Comparison of ENCODE assay signal across 23 cellular contexts in genomic region chr4:3254302-3255131, GRCh38. TPM values are rescaled to one million over a fixed set of nuclear protein-coding genes. Genes with fewer than 3 reads are reported as not detected.
DNase-seq lines count a peak whose midpoint lies in the region; ATAC-seq and TF ChIP-seq lines count a peak whose summit lies in the region.
"Had no signal": no experiment of that assay in that cellular context is flagged by ENCODE, and none has a peak within 500 bp of the region (broad histone marks: within the 10 kb centered on the region; RNA-seq: fewer than 3 reads in every experiment).

No MANE protein-coding gene starts in this region.

- H3K9me3 Mint-ChIP-seq in activated CD8-positive, alpha-beta memory T cell treated with anti-CD3 and anti-CD28 coated beads, Interleukin-2, amount 10 ng/mL, durations not matched to agents 7 days and 5 days (ENCODE audit: low read depth): no peaks in the 10 kb centered on the region
- no peaks in the 10 kb centered on the region for H3K9me3 Mint-ChIP-seq in H9
- no peaks in the 10 kb centered on the region for H3K9me3 Mint-ChIP-seq in endodermal cell
- H3K9me3 Mint-ChIP-seq: stimulated activated effector memory CD8-positive, alpha-beta T cell treated with anti-CD3 and anti-CD28 coated beads, Interleukin-12 subunit alpha, Interleukin-12 subunit beta, amount 100 ng/mL, for 72 hours had no signal

- H4K20me1 ChIP-seq in H9 (ENCODE audit: control insufficient read depth, insufficient read depth, insufficient read length): no peaks in the 10 kb centered on the region

- no CpG with 5 or more reads among the region's 14 CpGs for WGBS in H9 (ENCODE audit: extremely low coverage, insufficient read length, low lambda C conversion rate)
- 86 to 90% methylated on average over 12 to 14 of the region's 14 CpGs for WGBS in endodermal cell (ENCODE audit: insufficient coverage in 1 of 2, insufficient read length in 1 of 2), 2 experiments

- H2BK15ac ChIP-seq in H9 (ENCODE audit: low read depth, low read length): no peak overlapping the region

- H4K5ac ChIP-seq in H9 (ENCODE audit: insufficient read length, low read depth, low read length): no peak overlapping the region

- H3K9ac ChIP-seq in H9 (ENCODE audit: extremely low read depth, insufficient read length, low read length) (no peak overlapping the region), endodermal cell (ENCODE audit: extremely low read depth, low read length, poor library complexity, severe bottlenecking) (no peak overlapping the region)

- no peak for TF ChIP-seq CTCF in H9 (conservative IDR thresholded peaks at IDR 0.05)
- no peak for TF ChIP-seq CTCF in endodermal cell (conservative IDR thresholded peaks at IDR 0.05)

- H3K27ac Mint-ChIP-seq in activated CD8-positive, alpha-beta memory T cell treated with anti-CD3 and anti-CD28 coated beads, Interleukin-2, amount 10 ng/mL, durations not matched to agents 7 days and 5 days: no peak overlapping the region
- H3K27ac Mint-ChIP-seq in H9 (no peak overlapping the region), endodermal cell (no peak overlapping the region)
- H3K27ac Mint-ChIP-seq: stimulated activated effector memory CD8-positive, alpha-beta T cell treated with anti-CD3 and anti-CD28 coated beads, Interleukin-12 subunit alpha, Interleukin-12 subunit beta, amount 100 ng/mL, for 72 hours had no signal

- H2BK5ac ChIP-seq in H9 (ENCODE audit: insufficient read length, low read length): no peak overlapping the region

- no peaks in the 10 kb centered on the region for H3K23me2 ChIP-seq in H9 (ENCODE audit: insufficient read length, low read depth, low read length, poor library complexity, severe bottlenecking)

- CTCF ChIA-PET in activated CD8-positive, alpha-beta memory T cell treated with anti-CD3 and anti-CD28 coated beads, Interleukin-2, amount 10 ng/mL, durations not matched to agents 7 days and 5 days (lab: Charles Lee): no interaction called here

- no peak overlapping the region for H2AFZ ChIP-seq in H9 (ENCODE audit: low read length)

- H3K4me1 ChIP-seq in H9 (ENCODE audit: insufficient read depth, low read length): no peaks in the 10 kb centered on the region; the same call in 1 of the 2 replicates
- H3K4me1 ChIP-seq in endodermal cell (ENCODE audit: control insufficient read depth, insufficient read depth, low read length): no peaks in the 10 kb centered on the region
- H3K4me1 ChIP-seq: A549 had no signal

- H2BK12ac ChIP-seq in H9 (ENCODE audit: insufficient read length, low read depth, low read length): no peak overlapping the region

- H3K4me2 ChIP-seq in H9 (ENCODE audit: insufficient read depth, insufficient read length, low read length): no peak overlapping the region
- H3K4me2 ChIP-seq: A549 had no signal

- H3K9me3 ChIP-seq in H9 (ENCODE audit: control insufficient read depth, low read depth, low read length) (no peaks in the 10 kb centered on the region), endodermal cell (ENCODE audit: control insufficient read depth, low read length) (no peaks in the 10 kb centered on the region)
- H3K9me3 ChIP-seq: A549, thyroid gland had no signal

- H3K79me1 ChIP-seq in H9 (ENCODE audit: insufficient read depth, low read depth, low read length, poor library complexity, severe bottlenecking): no peaks in the 10 kb centered on the region

- H3K27me3 Mint-ChIP-seq in activated CD8-positive, alpha-beta memory T cell treated with anti-CD3 and anti-CD28 coated beads, Interleukin-2, amount 10 ng/mL, durations not matched to agents 7 days and 5 days: no peaks in the 10 kb centered on the region
- H3K27me3 Mint-ChIP-seq in H9 (ENCODE audit: low read depth) (no peaks in the 10 kb centered on the region), endodermal cell (ENCODE audit: insufficient read depth) (no peaks in the 10 kb centered on the region)

- no peaks in the 10 kb centered on the region for H3K27me3 ChIP-seq in H9 (ENCODE audit: insufficient read depth, low read length)
- H3K27me3 ChIP-seq in endodermal cell (ENCODE audit: control insufficient read depth, insufficient read depth, low read length, poor library complexity, severe bottlenecking): no peaks in the 10 kb centered on the region
- H3K27me3 ChIP-seq: thyroid gland had no signal

- no peak overlapping the region for H4K91ac ChIP-seq in H9 (ENCODE audit: insufficient read length, low read depth, low read length)

- no peak for ATAC-seq in activated CD8-positive, alpha-beta memory T cell treated with anti-CD3 and anti-CD28 coated beads, Interleukin-2, amount 10 ng/mL, durations not matched to agents 7 days and 5 days
- ATAC-seq in GM18502 (IDR thresholded peaks at IDR 0.05; ENCODE audit: poor library complexity, unreplicated experiment): no peak
- no peak for ATAC-seq in HG02970 (IDR thresholded peaks at IDR 0.05; ENCODE audit: low FRiP score, unreplicated experiment)
- ATAC-seq: A549; stimulated activated effector memory CD8-positive, alpha-beta T cell treated with anti-CD3 and anti-CD28 coated beads, Interleukin-12 subunit alpha, Interleukin-12 subunit beta, amount 100 ng/mL, for 72 hours had no signal

- H3K18ac ChIP-seq in H9 (ENCODE audit: insufficient read length, low read depth, low read length): no peak overlapping the region

- no peak overlapping the region for H3K4me3 Mint-ChIP-seq in activated CD8-positive, alpha-beta memory T cell treated with anti-CD3 and anti-CD28 coated beads, Interleukin-2, amount 10 ng/mL, durations not matched to agents 7 days and 5 days
- no peak overlapping the region for H3K4me3 Mint-ChIP-seq in H9
- H3K4me3 Mint-ChIP-seq in endodermal cell: no peak overlapping the region
- H3K4me3 Mint-ChIP-seq: stimulated activated effector memory CD8-positive, alpha-beta T cell treated with anti-CD3 and anti-CD28 coated beads, Interleukin-12 subunit alpha, Interleukin-12 subunit beta, amount 100 ng/mL, for 72 hours had no signal

- no peaks in the 10 kb centered on the region for H3K36me3 Mint-ChIP-seq in activated CD8-positive, alpha-beta memory T cell treated with anti-CD3 and anti-CD28 coated beads, Interleukin-2, amount 10 ng/mL, durations not matched to agents 7 days and 5 days
- H3K36me3 Mint-ChIP-seq in H9 (ENCODE audit: insufficient read depth in 1 of 3, low read depth in 3 of 3) (no peaks in the 10 kb centered on the region), endodermal cell (ENCODE audit: low read depth) (no peaks in the 10 kb centered on the region)
- H3K36me3 Mint-ChIP-seq: stimulated activated effector memory CD8-positive, alpha-beta T cell treated with anti-CD3 and anti-CD28 coated beads, Interleukin-12 subunit alpha, Interleukin-12 subunit beta, amount 100 ng/mL, for 72 hours had no signal

- H3K4ac ChIP-seq in H9 (ENCODE audit: low read depth, low read length): no peak overlapping the region

- H3K27ac ChIP-seq in H9 (ENCODE audit: insufficient read length, low read depth, low read length) (no peak overlapping the region), endodermal cell (ENCODE audit: low read depth, low read length) (peak overlapping the region; percentile 38)
- H3K27ac ChIP-seq: A549, C4-2B, SK-N-MC, thyroid gland had no signal

- no peak overlapping the region for H2AK5ac ChIP-seq in H9 (ENCODE audit: insufficient read length, low read length)

- no peak overlapping the region for H3K23ac ChIP-seq in H9 (ENCODE audit: insufficient read length, low read depth, low read length)

- no peak overlapping the region for H3K4me3 ChIP-seq in endodermal cell (ENCODE audit: low read length)
- H3K4me3 ChIP-seq: A549, SK-N-MC, thyroid gland had no signal

- no peaks in the 10 kb centered on the region for H3K79me2 ChIP-seq in H9 (ENCODE audit: insufficient read depth, low read length)

- H3T11ph ChIP-seq in H9 (ENCODE audit: low read length): no peak overlapping the region

- H4K8ac ChIP-seq in H9 (replicated peaks; ENCODE audit: insufficient read length, low read depth, low read length): no peak overlapping the region

- H2BK20ac ChIP-seq in H9 (ENCODE audit: low read depth, low read length, poor library complexity, severe bottlenecking): no peak overlapping the region

- no peaks in the 10 kb centered on the region for H3K36me3 ChIP-seq in endodermal cell (ENCODE audit: control insufficient read depth, insufficient read depth, low read length)
- H3K36me3 ChIP-seq: thyroid gland had no signal

- H3K4me1 Mint-ChIP-seq in activated CD8-positive, alpha-beta memory T cell treated with anti-CD3 and anti-CD28 coated beads, Interleukin-2, amount 10 ng/mL, durations not matched to agents 7 days and 5 days: peaks cover 3% of the 10 kb centered on the region
- peaks cover 4 to 11% of the 10 kb centered on the region in 2 experiments for H3K4me1 Mint-ChIP-seq in H9
- peaks cover 4% of the 10 kb centered on the region for H3K4me1 Mint-ChIP-seq in endodermal cell
- H3K4me1 Mint-ChIP-seq: stimulated activated effector memory CD8-positive, alpha-beta T cell treated with anti-CD3 and anti-CD28 coated beads, Interleukin-12 subunit alpha, Interleukin-12 subunit beta, amount 100 ng/mL, for 72 hours had no signal

- peak; percentile 12 for DNase-seq in activated CD8-positive, alpha-beta memory T cell treated with anti-CD3 and anti-CD28 coated beads, Interleukin-2, amount 50 U/mL, for 4 hours
- no peak for DNase-seq in activated CD8-positive, alpha-beta memory T cell treated with anti-CD3 and anti-CD28 coated beads, Interleukin-2, amount 10 ng/mL, durations not matched to agents 7 days and 5 days
- DNase-seq in H9 (peak; percentile 16), endodermal cell (peak; percentile 34), posterior vena cava (ENCODE audit: low spot score) (peak; percentile 69), inferior parietal cortex (ENCODE audit: extremely low spot score) (no peak)
- DNase-seq: activated CD4-positive, alpha-beta T cell treated with anti-CD3 and anti-CD28 coated beads for 4 hours; amniotic stem cell; caudate nucleus; effector CD8-positive, alpha-beta T cell; NCI-H1417 treated with DMSO at 0.1 percent for 48 hours; NCI-H69; stimulated activated CD4-positive, alpha-beta T cell treated with anti-CD3 and anti-CD28 coated beads, Interleukin-15, amount 100 ng/mL, for 24 hours; T-helper 9 cell had no signal

- H3K14ac ChIP-seq in H9 (ENCODE audit: insufficient read depth, low read length): no peak overlapping the region; the same call in 1 of the 2 replicates

- H2BK120ac ChIP-seq in H9 (ENCODE audit: low read depth, low read length, poor library complexity, severe bottlenecking): no peak overlapping the region

- intact Hi-C loops in posterior vena cava (cut with DNase I): no loop called here

- H3K56ac ChIP-seq in H9 (ENCODE audit: insufficient read length, low read depth, low read length): no peak overlapping the region

RNA-seq across cellular contexts. Expression of gene MSANTD1, which starts 5.6 kb away (rescaled TPM):
- under 1 TPM; 0.73 to 0.82 TPM for total RNA-seq in activated CD8-positive, alpha-beta memory T cell treated with anti-CD3 and anti-CD28 coated beads, Interleukin-2, amount 10 ng/mL, durations not matched to agents 7 days and 5 days
- total RNA-seq in H9 (2021): 0.83 and 0.86 TPM in 2 replicates
- total RNA-seq in endodermal cell: 1 to 10 TPM in 1 of 2 donors, under 1 TPM in 1; 1.00 to 2.5 TPM
- 0.32 TPM for polyA plus RNA-seq in endodermal cell (2013, experiment 1 of 2)
- polyA plus RNA-seq in endodermal cell (2013, experiment 2 of 2): 0.41 TPM
- total RNA-seq in posterior vena cava: 1 to 10 TPM in 1 of 2 donors, under 1 TPM in 1; 0.71 to 1.1 TPM
- polyA plus RNA-seq: fibroblast of lung, keratinocyte had no signal

RNA-seq across cellular contexts. Expression of gene RGS12, which starts 38.3 kb away (rescaled TPM):
- total RNA-seq in activated CD8-positive, alpha-beta memory T cell treated with anti-CD3 and anti-CD28 coated beads, Interleukin-2, amount 10 ng/mL, durations not matched to agents 7 days and 5 days: 1 to 10 TPM; 2.1 to 5.0 TPM
- 14.0 and 16.9 TPM in 2 replicates for total RNA-seq in H9 (2021)
- total RNA-seq in endodermal cell: 10 to 100 TPM; 45.2 to 48.6 TPM
- polyA plus RNA-seq in endodermal cell (2013, experiment 1 of 2): 47.0 TPM
- polyA plus RNA-seq in endodermal cell (2013, experiment 2 of 2): 44.0 TPM
- total RNA-seq in posterior vena cava: 10 to 100 TPM; 18.7 to 19.5 TPM

Comparison
In these comparisons a context has a peak if more than half of its experiments do, and no peak if none do; other contexts are left out.
1. DNase-seq: peak in activated CD8-positive, alpha-beta memory T cell treated with anti-CD3 and anti-CD28 coated beads, Interleukin-2, amount 50 U/mL, for 4 hours (single experiment), H9 (single experiment), endodermal cell (single experiment) and posterior vena cava (single experiment); none in activated CD8-positive, alpha-beta memory T cell treated with anti-CD3 and anti-CD28 coated beads, Interleukin-2, amount 10 ng/mL, durations not matched to agents 7 days and 5 days (single experiment) and inferior parietal cortex (single experiment).